In genomic region chr9:110308504-110309109, GRCh38 we compare ENCODE assay signal across 20 cellular contexts. TPM values are rescaled to one million over a fixed set of nuclear protein-coding genes. Genes with fewer than 3 reads are reported as not detected.
A peak's percentile ranks its signal among the peaks of the same experiment; 100 is the strongest.
DNase-seq lines count a peak whose midpoint lies in the region; ATAC-seq lines count a peak whose summit lies in the region.
"Had no signal": no experiment of that assay in that cellular context is flagged by ENCODE, and none has a peak within 500 bp of the region (broad histone marks: within the 10 kb centered on the region; RNA-seq: fewer than 3 reads in every experiment).

No MANE protein-coding gene starts in this region.

- H3K4me3 Mint-ChIP-seq in activated naive CD4-positive, alpha-beta T cell treated with anti-CD3 and anti-CD28 coated beads, Interleukin-2, amount 10 ng/mL, durations not matched to agents 7 days and 5 days: no peak overlapping the region
- no peak overlapping the region for H3K4me3 Mint-ChIP-seq in stimulated activated memory B cell treated with anti-CD40 and anti-IgM and Interleukin-4, amounts not matched to agents 10 μg/mL and 1 μg/mL and 100 μg/mL, for 72 hours
- H3K4me3 Mint-ChIP-seq: activated B cell treated with CpG ODN at 0.5 μM for 24 hours had no signal

- CTCF ChIA-PET in activated naive CD4-positive, alpha-beta T cell treated with anti-CD3 and anti-CD28 coated beads, Interleukin-2, amount 10 ng/mL, durations not matched to agents 7 days and 5 days (lab: Charles Lee): no interaction called here

- H3K4me1 Mint-ChIP-seq in activated naive CD4-positive, alpha-beta T cell treated with anti-CD3 and anti-CD28 coated beads, Interleukin-2, amount 10 ng/mL, durations not matched to agents 7 days and 5 days: peaks cover 15% of the 10 kb centered on the region
- peaks cover 9% of the 10 kb centered on the region for H3K4me1 Mint-ChIP-seq in stimulated activated memory B cell treated with anti-CD40 and anti-IgM and Interleukin-4, amounts not matched to agents 10 μg/mL and 1 μg/mL and 100 μg/mL, for 72 hours

- peak overlapping the region; percentile 21 for H3K27ac Mint-ChIP-seq in activated naive CD4-positive, alpha-beta T cell treated with anti-CD3 and anti-CD28 coated beads, Interleukin-2, amount 10 ng/mL, durations not matched to agents 7 days and 5 days
- peak overlapping the region in 1 of 2 donors; percentile 45 for H3K27ac Mint-ChIP-seq in activated naive CD4-positive, alpha-beta T cell treated with anti-CD3 and anti-CD28 coated beads, Interleukin-2, amount 50 U/mL, for 72 hours
- H3K27ac Mint-ChIP-seq in stimulated activated memory B cell treated with anti-CD40 and anti-IgM and Interleukin-4, amounts not matched to agents 10 μg/mL and 1 μg/mL and 100 μg/mL, for 72 hours: peak overlapping the region; percentile 10
- H3K27ac Mint-ChIP-seq: activated B cell treated with CpG ODN at 0.5 μM for 24 hours had no signal

- no peaks in the 10 kb centered on the region for H3K9me3 Mint-ChIP-seq in activated naive CD4-positive, alpha-beta T cell treated with anti-CD3 and anti-CD28 coated beads, Interleukin-2, amount 10 ng/mL, durations not matched to agents 7 days and 5 days
- H3K9me3 Mint-ChIP-seq in activated naive CD4-positive, alpha-beta T cell treated with anti-CD3 and anti-CD28 coated beads, Interleukin-2, amount 50 U/mL, for 72 hours: peaks cover 0 to 4% of the 10 kb centered on the region in 2 donors
- H3K9me3 Mint-ChIP-seq in stimulated activated memory B cell treated with anti-CD40 and anti-IgM and Interleukin-4, amounts not matched to agents 10 μg/mL and 1 μg/mL and 100 μg/mL, for 72 hours: peaks cover 3% of the 10 kb centered on the region

- peaks cover 10% of the 10 kb centered on the region for H3K27me3 Mint-ChIP-seq in activated naive CD4-positive, alpha-beta T cell treated with anti-CD3 and anti-CD28 coated beads, Interleukin-2, amount 10 ng/mL, durations not matched to agents 7 days and 5 days
- peaks cover 16% of the 10 kb centered on the region for H3K27me3 Mint-ChIP-seq in stimulated activated memory B cell treated with anti-CD40 and anti-IgM and Interleukin-4, amounts not matched to agents 10 μg/mL and 1 μg/mL and 100 μg/mL, for 72 hours

- no peak for DNase-seq in activated naive CD4-positive, alpha-beta T cell treated with anti-CD3 and anti-CD28 coated beads, Interleukin-2, amount 10 ng/mL, durations not matched to agents 7 days and 5 days
- no peak for DNase-seq in activated naive CD4-positive, alpha-beta T cell treated with anti-CD3 and anti-CD28 coated beads, Interleukin-2, amount 50 U/mL, for 72 hours (ENCODE audit: low spot score in 2 of 2)
- DNase-seq in Jurkat, Clone E6-1 (ENCODE audit: low read depth, low spot score): peak; percentile 41
- DNase-seq in midbrain (lab: John Stamatoyannopoulos, UW) (no peak), UCSD-AML1 (lab: John Stamatoyannopoulos, UW; ENCODE audit: unreplicated experiment) (no peak)
- DNase-seq: activated B cell treated with CpG ODN at 0.5 μM for 24 hours; activated T-cell treated with anti-CD3 and anti-CD28 coated beads, Interleukin-2, amount 50 U/mL, for 1 hour; Calu3; kidney; NCI-H1092 treated with DMSO at 0.1 percent for 48 hours; posterior cingulate gyrus; substantia nigra had no signal

- no peak for ATAC-seq in activated naive CD4-positive, alpha-beta T cell treated with anti-CD3 and anti-CD28 coated beads, Interleukin-2, amount 50 U/mL, for 72 hours
- ATAC-seq in GM21717 (IDR thresholded peaks at IDR 0.05; ENCODE audit: unreplicated experiment) (peak; percentile 74), HG02973 (IDR thresholded peaks at IDR 0.05; ENCODE audit: unreplicated experiment) (no peak)
- no peak for ATAC-seq in stimulated activated memory B cell treated with anti-CD40 and anti-IgM and Interleukin-4, amounts not matched to agents 10 μg/mL and 1 μg/mL and 100 μg/mL, for 72 hours
- ATAC-seq: HCT116 had no signal

- H3K36me3 Mint-ChIP-seq in activated naive CD4-positive, alpha-beta T cell treated with anti-CD3 and anti-CD28 coated beads, Interleukin-2, amount 10 ng/mL, durations not matched to agents 7 days and 5 days: no peaks in the 10 kb centered on the region
- peaks cover 0 to 11% of the 10 kb centered on the region in 2 donors for H3K36me3 Mint-ChIP-seq in activated naive CD4-positive, alpha-beta T cell treated with anti-CD3 and anti-CD28 coated beads, Interleukin-2, amount 50 U/mL, for 72 hours
- no peaks in the 10 kb centered on the region for H3K36me3 Mint-ChIP-seq in stimulated activated memory B cell treated with anti-CD40 and anti-IgM and Interleukin-4, amounts not matched to agents 10 μg/mL and 1 μg/mL and 100 μg/mL, for 72 hours

- no peak overlapping the region for H3K4me3 ChIP-seq in Jurkat, Clone E6-1 (ENCODE audit: low read length)
- H3K4me3 ChIP-seq: SK-N-MC had no signal

RNA-seq across cellular contexts. Expression of gene TXNDC8, which starts 29.1 kb away (rescaled TPM):
- total RNA-seq in activated naive CD4-positive, alpha-beta T cell treated with anti-CD3 and anti-CD28 coated beads, Interleukin-2, amount 50 U/mL, for 72 hours: not detected
- not detected for polyA plus RNA-seq in Jurkat, Clone E6-1 (2012; ENCODE audit: insufficient read depth, insufficient read length)
- total RNA-seq: activated B cell treated with CpG ODN at 0.5 μM for 24 hours, Calu3, cerebellum, kidney, mononuclear cell had no signal
- polyA plus RNA-seq: adipose tissue had no signal

RNA-seq across cellular contexts. Expression of gene TXN, which starts 52.3 kb away (rescaled TPM):
- total RNA-seq in activated naive CD4-positive, alpha-beta T cell treated with anti-CD3 and anti-CD28 coated beads, Interleukin-2, amount 50 U/mL, for 72 hours: 100 to 1,000 TPM; 375 to 406 TPM
- polyA plus RNA-seq in Jurkat, Clone E6-1 (2012; ENCODE audit: insufficient read depth, insufficient read length): 361 TPM
